8 cellular contexts compared by ENCODE assay signal in the genomic region with DNA sequence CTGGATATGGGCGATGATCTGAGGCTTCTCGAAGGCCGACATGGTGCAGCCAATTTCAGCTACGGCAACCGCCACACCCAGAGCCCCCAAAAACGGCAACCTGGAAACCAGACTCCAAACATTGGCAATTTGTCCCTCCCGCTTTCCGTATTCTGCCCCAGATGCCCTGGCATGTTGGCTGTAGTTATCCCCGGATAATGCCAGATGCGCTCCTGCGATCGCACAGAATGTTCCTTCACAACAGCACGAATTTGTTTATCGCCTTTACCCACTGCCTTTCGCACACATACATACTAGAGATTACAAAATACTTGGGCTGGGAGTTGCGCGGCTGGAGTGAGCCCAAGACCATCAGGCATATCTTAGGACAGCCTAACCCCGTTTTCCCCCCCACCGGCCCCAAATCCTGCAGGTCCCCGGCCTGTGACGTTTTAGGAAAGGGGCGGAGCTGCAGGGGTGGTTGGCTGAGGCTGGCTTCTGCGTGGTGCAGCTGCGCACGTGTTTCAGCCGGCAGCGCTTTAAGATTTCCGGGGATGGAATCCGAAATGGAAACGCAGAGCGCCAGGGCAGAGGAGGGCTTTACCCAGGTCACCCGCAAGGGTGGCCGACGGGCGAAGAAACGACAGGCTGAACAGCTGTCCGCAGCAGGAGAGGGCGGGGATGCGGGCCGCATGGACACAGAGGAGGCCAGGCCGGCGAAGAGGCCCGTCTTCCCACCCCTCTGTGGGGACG. TPM values are rescaled to one million over a fixed set of nuclear protein-coding genes. Genes with fewer than 3 reads are reported as not detected.
DNase-seq lines count a peak whose midpoint lies in the region; ATAC-seq lines count a peak whose summit lies in the region.

PNO1 (plus strand) TSS at position 487 of the 732 bp plus-strand sequence; CDS start at position 534, 47 bp downstream.

- H3K27ac Mint-ChIP-seq in activated CD4-positive, alpha-beta T cell treated with anti-CD3 and anti-CD28 coated beads, Interleukin-2, amount 10 ng/mL, durations not matched to agents 7 days and 5 days: peak within 1 kb of the TSS; percentile 100

- peak; percentile 84 for ATAC-seq in GM19328 (IDR thresholded peaks at IDR 0.05; ENCODE audit: unreplicated experiment)
- peak; percentile 85 for ATAC-seq in HG03520 (IDR thresholded peaks at IDR 0.05; ENCODE audit: unreplicated experiment)
- peak; percentile 99 for ATAC-seq in left colon

- H3K36me3 ChIP-seq in BLaER1: peaks cover 40% of the 10 kb centered on the region

- peak within 1 kb of the TSS; percentile 91 for H3K4me2 ChIP-seq in BLaER1

- intact Hi-C loops in left colon (cut with DNase I, micrococcal nuclease): no loop called here

- no peaks in the 10 kb centered on the region for H3K27me3 Mint-ChIP-seq in activated CD4-positive, alpha-beta T cell treated with anti-CD3 and anti-CD28 coated beads, Interleukin-2, amount 10 ng/mL, durations not matched to agents 7 days and 5 days

- H3K9ac ChIP-seq in BLaER1: peak within 1 kb of the TSS; percentile 97

- H3K4me1 Mint-ChIP-seq in activated CD4-positive, alpha-beta T cell treated with anti-CD3 and anti-CD28 coated beads, Interleukin-2, amount 10 ng/mL, durations not matched to agents 7 days and 5 days: peaks cover 44% of the 10 kb centered on the region

- H4K20me1 ChIP-seq in BLaER1: peaks cover 15% of the 10 kb centered on the region; the same call in 1 of the 2 replicates

- no peaks in the 10 kb centered on the region for H3K27me3 ChIP-seq in BLaER1

- no peaks in the 10 kb centered on the region for H3K9me3 ChIP-seq in BLaER1

- H3K4me3 ChIP-seq in BLaER1: peak within 1 kb of the TSS; percentile 92

- CTCF ChIA-PET in activated CD4-positive, alpha-beta T cell treated with anti-CD3 and anti-CD28 coated beads, Interleukin-2, amount 10 ng/mL, durations not matched to agents 7 days and 5 days (lab: Charles Lee): interaction anchor here (0.6 to 2.2 kb wide), 8 partner anchors 9 to 125 kb away, joined by 3 to 9 read pairs (median 3); no protein-coding TSS in a partner anchor

- H3K4me1 ChIP-seq in BLaER1: peaks cover 39% of the 10 kb centered on the region

- peaks cover 22% of the 10 kb centered on the region for H3K36me3 Mint-ChIP-seq in activated CD4-positive, alpha-beta T cell treated with anti-CD3 and anti-CD28 coated beads, Interleukin-2, amount 10 ng/mL, durations not matched to agents 7 days and 5 days (ENCODE audit: low read depth)

- peak within 1 kb of the TSS; percentile 97 for H3K27ac ChIP-seq in BLaER1

- POLR2A ChIA-PET in activated CD4-positive, alpha-beta T cell treated with anti-CD3 and anti-CD28 coated beads, Interleukin-2, amount 10 ng/mL, durations not matched to agents 7 days and 5 days (lab: Charles Lee): interaction anchor here (0.6 to 0.7 kb wide), 2 partner anchors 32 to 65 kb away, joined by 3 read pairs; no protein-coding TSS in a partner anchor

- peak within 1 kb of the TSS; percentile 94 for H3K4me3 Mint-ChIP-seq in activated CD4-positive, alpha-beta T cell treated with anti-CD3 and anti-CD28 coated beads, Interleukin-2, amount 10 ng/mL, durations not matched to agents 7 days and 5 days

- H3K9me3 Mint-ChIP-seq in activated CD4-positive, alpha-beta T cell treated with anti-CD3 and anti-CD28 coated beads, Interleukin-2, amount 10 ng/mL, durations not matched to agents 7 days and 5 days: no peaks in the 10 kb centered on the region

- DNase-seq in NCI-H69 (lab: John Stamatoyannopoulos, UW) (peak; percentile 92), cortex of kidney (lab: John Stamatoyannopoulos, UW) (peak; percentile 49), left colon (peak; percentile 95 to 97)
- DNase-seq in activated CD4-positive, alpha-beta T cell treated with anti-CD3 and anti-CD28 coated beads, Interleukin-2, amount 10 ng/mL, durations not matched to agents 7 days and 5 days: peak; percentile 97
- peak; percentile 96 for DNase-seq in stimulated activated CD4-positive, alpha-beta T cell treated with anti-CD3 and anti-CD28 coated beads, Interleukin-1b, Interleukin-23, amount 100 ng/mL, for 48 hours

RNA-seq across cellular contexts. Expression of gene PNO1, which starts in this region (rescaled TPM):
- total RNA-seq in activated CD4-positive, alpha-beta T cell treated with anti-CD3 and anti-CD28 coated beads, Interleukin-2, amount 10 ng/mL, durations not matched to agents 7 days and 5 days: 10 to 100 TPM; 10.9 to 12.0 TPM
- 10 to 100 TPM in 1 of 2 donors, 1 to 10 TPM in 1; 5.5 to 10.5 TPM for total RNA-seq in left colon

Comparison
In these comparisons a context has a peak if more than half of its experiments do, and no peak if none do; other contexts are left out.
1. Peak in every context shown above with its lines: DNase-seq, ATAC-seq, H3K4me3 ChIP-seq and H3K27ac ChIP-seq.